12 cellular contexts compared by ENCODE assay signal in the genomic region with DNA sequence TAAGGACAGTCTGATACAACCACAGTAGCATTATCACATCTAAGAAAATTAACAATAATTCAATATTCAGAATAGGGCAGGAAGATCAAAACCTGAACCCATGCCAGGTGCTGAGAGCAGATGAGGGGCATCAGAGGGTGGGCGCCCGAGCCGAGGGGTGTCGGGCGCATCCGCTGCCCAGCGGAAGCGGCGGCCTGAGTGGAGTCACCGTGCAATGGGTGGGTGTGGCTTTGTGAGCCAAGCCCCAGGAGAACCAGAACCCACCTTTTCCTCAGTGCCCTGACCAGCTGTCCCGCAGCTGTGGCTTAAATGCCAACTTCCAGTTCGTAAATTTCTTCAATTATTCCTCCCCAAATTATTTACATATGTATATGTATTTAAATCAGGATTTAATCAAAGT. TPM values are rescaled to one million over a fixed set of nuclear protein-coding genes. Genes with fewer than 3 reads are reported as not detected.
DNase-seq lines count a peak whose midpoint lies in the region; ATAC-seq, FAIRE-seq and TF ChIP-seq lines count a peak whose summit lies in the region.
"Had no signal": no experiment of that assay in that cellular context is flagged by ENCODE, and none has a peak within 500 bp of the region (broad histone marks: within the 10 kb centered on the region; RNA-seq: fewer than 3 reads in every experiment).

No MANE protein-coding gene starts in this region.

- FAIRE-seq in frontal cortex (lab: Jason Lieb, UNC): no peak
- FAIRE-seq: pancreas had no signal

- H3K9me3 Mint-ChIP-seq in naive thymus-derived CD8-positive, alpha-beta T cell: no peaks in the 10 kb centered on the region

- POLR2A ChIA-PET in A673 (lab: Charles Lee; ENCODE audit: low non-redundant PET): no interaction called here
- POLR2A ChIA-PET in naive thymus-derived CD8-positive, alpha-beta T cell (lab: Charles Lee): interaction anchor here (0.7 to 1.3 kb wide), 5 partner anchors 10 to 39 kb away, joined by 3 to 6 read pairs (median 4); a partner anchor contains a TSS

- intact Hi-C loops in A673 (cut with micrococcal nuclease; ENCODE audit: unreplicated experiment): no loop called here

- no peaks in the 10 kb centered on the region for H3K4me1 ChIP-seq in A673 (ENCODE audit: insufficient read depth, low read length, poor library complexity, severe bottlenecking)
- H3K4me1 ChIP-seq in HUES64 (ENCODE audit: insufficient read depth, low read length): no peaks in the 10 kb centered on the region; the same call in 1 of the 2 replicates
- peaks cover 24% of the 10 kb centered on the region for H3K4me1 ChIP-seq in ectodermal cell (ENCODE audit: control insufficient read depth, insufficient read depth, low read length)
- H3K4me1 ChIP-seq: HAP-1, pancreas had no signal

- no peaks in the 10 kb centered on the region for H3K27me3 ChIP-seq in A673 (replicated peaks; ENCODE audit: insufficient read depth, low read depth, low read length, poor library complexity)
- peaks cover 15% of the 10 kb centered on the region for H3K27me3 ChIP-seq in HUES64 (ENCODE audit: insufficient read depth, low read length)
- peaks cover 15% of the 10 kb centered on the region for H3K27me3 ChIP-seq in ectodermal cell (ENCODE audit: control insufficient read depth, insufficient read depth, low read length, poor library complexity, severe bottlenecking)
- H3K27me3 ChIP-seq: pancreas, thyroid gland had no signal

- peak overlapping the region in 8 of 10 donors; percentile 20 to 87 (median 64) for H3K27ac Mint-ChIP-seq in naive thymus-derived CD8-positive, alpha-beta T cell

- H3K27ac ChIP-seq in A673 (ENCODE audit: low read depth, low read length, poor library complexity, severe bottlenecking) (no peak overlapping the region), HUES64 (ENCODE audit: low read depth, low read length) (no peak overlapping the region), ectodermal cell (ENCODE audit: insufficient read depth, low read depth, low read length, poor library complexity, severe bottlenecking) (no peak overlapping the region)
- H3K27ac ChIP-seq: pancreas, thyroid gland had no signal

- CTCF ChIA-PET in A673 (lab: Charles Lee): no interaction called here

- no peaks in the 10 kb centered on the region for H3K27me3 Mint-ChIP-seq in naive thymus-derived CD8-positive, alpha-beta T cell

- H3K9ac ChIP-seq in HUES64 (ENCODE audit: low read depth, low read length): 0 out of 2 replicates have a peak overlapping the region, but pooled peaks have one; percentile 29

- no TSS peak for BruUV-seq in A673 (replicated peaks; lab: Mats Ljungman, UMichigan)

- H3K9me3 ChIP-seq in A673 (ENCODE audit: low read depth, low read length, poor library complexity, severe bottlenecking) (no peaks in the 10 kb centered on the region), HUES64 (ENCODE audit: insufficient read depth, low read depth, low read length) (no peaks in the 10 kb centered on the region), ectodermal cell (ENCODE audit: control insufficient read depth, low read length) (no peaks in the 10 kb centered on the region)
- H3K9me3 ChIP-seq: HAP-1, pancreas, thyroid gland had no signal

- H3K4me3 Mint-ChIP-seq in naive thymus-derived CD8-positive, alpha-beta T cell: peak overlapping the region; percentile 62 to 81 (median 72)

- H3K4me3 ChIP-seq in A673 (ENCODE audit: low read depth, low read length, poor library complexity, severe bottlenecking): peak overlapping the region; percentile 20
- H3K4me3 ChIP-seq in HUES64 (ENCODE audit: low read length): peak overlapping the region; percentile 57
- peak overlapping the region; percentile 16 for H3K4me3 ChIP-seq in ectodermal cell (ENCODE audit: insufficient read depth, low read depth, low read length)
- H3K4me3 ChIP-seq: HAP-1, thyroid gland had no signal

- peaks cover 0 to 2% (median 0%) of the 10 kb centered on the region in 3 donors for H3K36me3 Mint-ChIP-seq in naive thymus-derived CD8-positive, alpha-beta T cell

- DNase-seq in A673 (ENCODE audit: low spot score): no peak
- DNase-seq in naive thymus-derived CD8-positive, alpha-beta T cell: no peak
- DNase-seq in RPMI8226: no peak
- no peak for DNase-seq in frontal cortex (ENCODE audit: low spot score in 2 of 2)
- DNase-seq: Karpas-422 had no signal

- H3K36me3 ChIP-seq in A673 (ENCODE audit: insufficient read depth, low read length, poor library complexity, severe bottlenecking) (no peaks in the 10 kb centered on the region), HUES64 (ENCODE audit: insufficient read depth, low read length) (no peaks in the 10 kb centered on the region), ectodermal cell (ENCODE audit: control insufficient read depth, insufficient read depth, low read length) (no peaks in the 10 kb centered on the region)
- H3K36me3 ChIP-seq: HAP-1, pancreas, thyroid gland had no signal

- peak in 1 of 2 donors; percentile 8 for ATAC-seq in naive thymus-derived CD8-positive, alpha-beta T cell
- ATAC-seq in HG03097 (IDR thresholded peaks at IDR 0.05; ENCODE audit: low FRiP score, unreplicated experiment) (no peak), GM21723 (IDR thresholded peaks at IDR 0.05; ENCODE audit: unreplicated experiment) (no peak)

- TF ChIP-seq CTCF in A673 (conservative IDR thresholded peaks at IDR 0.05; ENCODE audit: low read depth, low read length): no peak

- H3K4me1 Mint-ChIP-seq in naive thymus-derived CD8-positive, alpha-beta T cell: peaks cover 16 to 42% (median 20%) of the 10 kb centered on the region in 4 donors

- 76% methylated on average over 10 of the region's 12 CpGs for WGBS in HUES64
- WGBS in ectodermal cell, 2 experiments: 79 to 87% methylated on average over 10 of the region's 12 CpGs

RNA-seq across cellular contexts. Expression of a gene that starts 1.1 kb away (rescaled TPM):
- total RNA-seq in A673 (2021): 1.3 and 1.8 TPM in 2 replicates
- 0.40 TPM for polyA plus RNA-seq in HUES64 (2013, experiment 1 of 2)
- polyA plus RNA-seq in HUES64 (2013, experiment 2 of 2): 0.89 TPM
- 1.6 TPM for polyA plus RNA-seq in ectodermal cell (2013, experiment 1 of 4)
- polyA plus RNA-seq in ectodermal cell (2013, experiment 2 of 4): 2.8 TPM
- 1.4 TPM for polyA plus RNA-seq in ectodermal cell (2013, experiment 3 of 4)
- polyA plus RNA-seq in ectodermal cell (2013, experiment 4 of 4): 2.2 TPM
- total RNA-seq in naive thymus-derived CD8-positive, alpha-beta T cell: 10 to 100 TPM; 39.4 to 41.4 TPM
- polyA plus RNA-seq in naive thymus-derived CD8-positive, alpha-beta T cell: 1 to 10 TPM in 2 of 3 donors, under 1 TPM in 1; 0.21 to 1.3 (median 1.1) TPM
- total RNA-seq in frontal cortex: 1.2 TPM

RNA-seq across cellular contexts. Expression of a gene that starts 29.6 kb away (rescaled TPM):
- total RNA-seq in A673 (2021) (4.3 and 5.1 TPM in 2 replicates), frontal cortex (2.0 TPM)
- 5.4 TPM for polyA plus RNA-seq in HUES64 (2013, experiment 1 of 2)
- polyA plus RNA-seq in HUES64 (2013, experiment 2 of 2): 3.9 TPM
- polyA plus RNA-seq in ectodermal cell (2013, experiment 1 of 4): 3.9 TPM
- 2.9 TPM for polyA plus RNA-seq in ectodermal cell (2013, experiment 2 of 4)
- polyA plus RNA-seq in ectodermal cell (2013, experiment 3 of 4): 3.9 TPM
- 3.9 TPM for polyA plus RNA-seq in ectodermal cell (2013, experiment 4 of 4)
- total RNA-seq in naive thymus-derived CD8-positive, alpha-beta T cell: 10 to 100 TPM; 39.9 to 41.5 TPM
- polyA plus RNA-seq in naive thymus-derived CD8-positive, alpha-beta T cell: 10 to 100 TPM in 1 of 3 donors, 1 to 10 TPM in 2; 6.4 to 10.4 (median 7.6) TPM

RNA-seq across cellular contexts. Expression of a gene that starts 38.7 kb away (rescaled TPM):
- total RNA-seq in A673 (2021): 50.1 and 54.3 TPM in 2 replicates
- 60.5 TPM for polyA plus RNA-seq in HUES64 (2013, experiment 1 of 2)
- polyA plus RNA-seq in HUES64 (2013, experiment 2 of 2): 61.6 TPM
- 72.7 TPM for polyA plus RNA-seq in ectodermal cell (2013, experiment 1 of 4)
- 77.4 TPM for polyA plus RNA-seq in ectodermal cell (2013, experiment 2 of 4)
- polyA plus RNA-seq in ectodermal cell (2013, experiment 3 of 4): 58.3 TPM
- polyA plus RNA-seq in ectodermal cell (2013, experiment 4 of 4): 62.3 TPM
- 100 to 1,000 TPM; 190 to 191 TPM for total RNA-seq in naive thymus-derived CD8-positive, alpha-beta T cell
- polyA plus RNA-seq in naive thymus-derived CD8-positive, alpha-beta T cell: 100 to 1,000 TPM; 136 to 172 (median 146) TPM
- 151 TPM for total RNA-seq in frontal cortex

Comparison
In these comparisons a context has a peak if more than half of its experiments do, and no peak if none do; other contexts are left out.
1. RNA of a gene that starts 1.1 kb away (total RNA-seq): 39.4 to 41.4 TPM in naive thymus-derived CD8-positive, alpha-beta T cell; 1.3 to 1.8 TPM in A673 and 1.2 TPM in frontal cortex (single experiment); every median in the first group is over 10 times any median in the second.
2. Peak in every context shown above with its lines, with median percentiles within 50 percentile points of each other: H3K4me3 ChIP-seq.